Comparison of ENCODE assay signal across 21 cellular contexts in the genomic region with DNA sequence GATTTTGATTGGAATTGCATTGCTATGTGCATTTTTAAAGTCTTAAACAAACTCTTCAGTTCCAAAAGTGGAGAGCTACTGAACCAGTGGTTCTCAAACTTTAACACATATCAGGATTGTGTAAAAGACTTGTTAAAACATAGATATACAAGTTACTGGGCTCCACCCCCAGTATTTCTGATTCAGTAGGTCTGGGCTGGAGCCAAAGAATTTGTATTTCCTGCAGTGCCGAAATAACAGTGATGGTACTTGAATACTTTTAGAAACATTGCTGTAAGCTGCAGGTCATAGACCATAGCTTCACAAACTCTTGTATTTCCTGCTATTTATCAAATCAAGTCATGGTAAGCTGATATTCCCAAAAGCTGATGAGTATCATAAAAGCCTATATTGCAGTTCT.
DNase-seq lines count a peak whose midpoint lies in the region; ATAC-seq, FAIRE-seq and TF ChIP-seq lines count a peak whose summit lies in the region.
"Had no signal": no experiment of that assay in that cellular context is flagged by ENCODE, and none has a peak within 500 bp of the region (broad histone marks: within the 10 kb centered on the region; RNA-seq: fewer than 3 reads in every experiment).

No MANE protein-coding gene starts in this region.

- ATAC-seq in left cardiac atrium (peak; percentile 56 to 67), HG03460 (IDR thresholded peaks at IDR 0.05; ENCODE audit: unreplicated experiment) (no peak)
- ATAC-seq: A549, heart right ventricle, HepG2 had no signal

- DNase-seq in left cardiac atrium, result no peak
- no peak for DNase-seq in left ventricle myocardium inferior
- DNase-seq in astrocyte of the hippocampus (ENCODE audit: low read depth, low spot score), result peak; percentile 64
- peak; percentile 91 for DNase-seq in iris pigment epithelial cell (ENCODE audit: low read depth)
- DNase-seq in ureter (ENCODE audit: low spot score), result peak; percentile 53
- no peak for DNase-seq in GM12891 (ENCODE audit: insufficient read length, low spot score)
- DNase-seq in mucosa of gallbladder (ENCODE audit: low spot score), result no peak
- DNase-seq: activated CD8-positive, alpha-beta memory T cell treated with anti-CD3 and anti-CD28 coated beads for 24 hours; activated naive CD4-positive, alpha-beta T cell treated with anti-CD3 and anti-CD28 coated beads, Interleukin-2, amount 50 U/mL, for 16 hours; DMS153; dorsolateral prefrontal cortex; heart right ventricle; NCI-H774; ovary; SJCRH30; stimulated activated CD8-positive, alpha-beta memory T cell treated with anti-CD3 and anti-CD28 coated beads, Interleukin-4, amount 100 ng/mL, for 48 hours had no signal

- TF ChIP-seq POLR2A in GM12891 (IDR thresholded peaks at IDR 0.05; ENCODE audit: low read depth, low read length), result no peak

- TF ChIP-seq CTCF in left ventricle myocardium inferior (IDR thresholded peaks at IDR 0.05; ENCODE audit: borderline replicate concordance), result no peak

- FAIRE-seq in GM12891 (lab: Jason Lieb, UNC), result no peak
- FAIRE-seq: A549, GM19239, HepG2, urothelium cell line had no signal

- intact Hi-C loops in left cardiac atrium (cut with DNase I), result no loop called here
- intact Hi-C loops in left ventricle myocardium inferior (cut with micrococcal nuclease), result no loop called here

- H3K9me3 ChIP-seq in left ventricle myocardium inferior (replicated peaks), result no peaks in the 10 kb centered on the region
- H3K9me3 ChIP-seq: A549, heart right ventricle, ovary, SJCRH30 had no signal

- H3K27me3 ChIP-seq in left ventricle myocardium inferior (ENCODE audit: low read depth), result no peaks in the 10 kb centered on the region
- H3K27me3 ChIP-seq: dorsolateral prefrontal cortex, heart right ventricle, ovary, SJCRH30 had no signal

- H3K4me1 ChIP-seq in left ventricle myocardium inferior, result no peaks in the 10 kb centered on the region
- H3K4me1 ChIP-seq: A549, heart right ventricle, SJCRH30 had no signal

- H3K36me3 ChIP-seq in left ventricle myocardium inferior, result no peaks in the 10 kb centered on the region
- H3K36me3 ChIP-seq: heart right ventricle, ovary, SJCRH30 had no signal

- no peak overlapping the region for H3K27ac ChIP-seq in left ventricle myocardium inferior (replicated peaks)
- H3K27ac ChIP-seq: A549, dorsolateral prefrontal cortex, heart right ventricle, ovary, SJCRH30 had no signal

- H3K4me3 ChIP-seq in left ventricle myocardium inferior, result no peak overlapping the region
- H3K4me3 ChIP-seq: A549, dorsolateral prefrontal cortex, heart right ventricle, ovary, SJCRH30 had no signal

TF ChIP-seq in GM12891, 5 proteins besides CTCF, POLR2A, EP300 and RAD21:
- TF ChIP-seq POU2F2 (IDR thresholded peaks at IDR 0.05; ENCODE audit: low read depth, low read length), result no peak
- no peak for TF ChIP-seq TAF1 (IDR thresholded peaks at IDR 0.05; ENCODE audit: low read depth, low read length)
- no peak for TF ChIP-seq POLR2AphosphoS5 (IDR thresholded peaks at IDR 0.05; ENCODE audit: low read depth, low read length)
- TF ChIP-seq SPI1 (IDR thresholded peaks at IDR 0.05; ENCODE audit: low read depth, low read length), result no peak

Comparison
In these comparisons a context has a peak if more than half of its experiments do, and no peak if none do; other contexts are left out.
1. DNase-seq: peak in astrocyte of the hippocampus (single experiment), iris pigment epithelial cell (single experiment) and ureter (single experiment); none in left cardiac atrium (single experiment), left ventricle myocardium inferior (single experiment), GM12891 (single experiment) and mucosa of gallbladder (single experiment).